In genomic region chr6:30672445-30673253, GRCh38 we compare ENCODE assay signal across 8 cellular contexts. TPM values are rescaled to one million over a fixed set of nuclear protein-coding genes. Genes with fewer than 3 reads are reported as not detected.
DNase-seq lines count a peak whose midpoint lies in the region; ATAC-seq and TF ChIP-seq lines count a peak whose summit lies in the region.

TSS of gene DHX16 (minus strand) at chr6:30673006. CDS start at chr6:30672841, 165 bp downstream.

- no peaks in the 10 kb centered on the region for H3K27me3 Mint-ChIP-seq in activated T-cell treated with anti-CD3 and anti-CD28 coated beads, Interleukin-2, amount 50 U/mL, for 4 hours (ENCODE audit: low read depth)

- H3K27ac ChIP-seq in Panc1 (ENCODE audit: low read length) (peak within 1 kb of the TSS; percentile 80), muscle layer of colon (ENCODE audit: low read depth, low read length) (peak within 1 kb of the TSS; percentile 94)

- H3K4me3 ChIP-seq in Panc1 (ENCODE audit: low read depth in 2 of 2, low read length in 2 of 2) (peak within 1 kb of the TSS; percentile 85 to 99), muscle layer of colon (ENCODE audit: low read depth in 1 of 2, low read length in 2 of 2) (peak within 1 kb of the TSS; percentile 88 to 99)

- H3K4me3 Mint-ChIP-seq in activated T-cell treated with anti-CD3 and anti-CD28 coated beads, Interleukin-2, amount 50 U/mL, for 4 hours, result peak within 1 kb of the TSS; percentile 91

- peak; percentile 94 for TF ChIP-seq CTCF in Panc1 (IDR thresholded peaks at IDR 0.05)

- ATAC-seq in GM21526 (IDR thresholded peaks at IDR 0.05; ENCODE audit: low FRiP score, unreplicated experiment) (peak; percentile 39), Panc1 (peak; percentile 91), esophagus mucosa (peak; percentile 88)
- peak; percentile 88 to 89 for ATAC-seq in activated T-cell treated with anti-CD3 and anti-CD28 coated beads, Interleukin-2, amount 50 U/mL, for 4 hours

- DNase-seq in DMS 273 (lab: John Stamatoyannopoulos, UW; ENCODE audit: unreplicated experiment) (peak; percentile 98), KBM-7 (peak; percentile 97), Panc1 (ENCODE audit: low read depth, low spot score) (peak; percentile 96)
- DNase-seq in activated T-cell treated with anti-CD3 and anti-CD28 coated beads, Interleukin-2, amount 50 U/mL, for 4 hours, result peak; percentile 88
- peak; percentile 77 for DNase-seq in stimulated activated CD8-positive, alpha-beta memory T cell treated with anti-CD3 and anti-CD28 coated beads, Interleukin-7, amount 100 ng/mL, for 24 hours (ENCODE audit: low read depth)

- H3K27me3 ChIP-seq in Panc1 (ENCODE audit: control insufficient read depth, insufficient read depth, low read length), result no peaks in the 10 kb centered on the region
- H3K27me3 ChIP-seq in muscle layer of colon (ENCODE audit: control insufficient read depth in 1 of 2, insufficient read depth in 2 of 2, low read length in 2 of 2), result no peaks in the 10 kb centered on the region

- POLR2A ChIA-PET in Panc1 (lab: Charles Lee), result interaction anchor here (0.6 to 1.0 kb wide), 3 partner anchors 19 to 57 kb away, joined by 3 to 4 read pairs (median 4); no protein-coding TSS in a partner anchor

- CTCF ChIA-PET in Panc1 (lab: Charles Lee), result interaction anchor here (0.6 to 1.5 kb wide), 3 partner anchors 53 to 160 kb away, joined by 3 to 4 read pairs (median 4); no protein-coding TSS in a partner anchor

- intact Hi-C loops in Panc1 (cut with micrococcal nuclease; ENCODE audit: unreplicated experiment), result no loop called here

- H3K36me3 ChIP-seq in Panc1 (ENCODE audit: control insufficient read depth, insufficient read depth, low read length), result peaks cover 5% of the 10 kb centered on the region; the same call in 1 of the 2 replicates
- peaks cover 36% of the 10 kb centered on the region for H3K36me3 ChIP-seq in muscle layer of colon (ENCODE audit: insufficient read depth, low read length)

- peaks cover 36% of the 10 kb centered on the region for H3K36me3 Mint-ChIP-seq in activated T-cell treated with anti-CD3 and anti-CD28 coated beads, Interleukin-2, amount 50 U/mL, for 4 hours (ENCODE audit: insufficient read depth)

- no peaks in the 10 kb centered on the region for H3K4me1 ChIP-seq in Panc1 (ENCODE audit: control insufficient read depth, insufficient read depth, low read length)
- H3K4me1 ChIP-seq in muscle layer of colon (ENCODE audit: insufficient read depth, low read length), result peaks cover 15% of the 10 kb centered on the region

- no peaks in the 10 kb centered on the region for H3K9me3 Mint-ChIP-seq in activated T-cell treated with anti-CD3 and anti-CD28 coated beads, Interleukin-2, amount 50 U/mL, for 4 hours

- peaks cover 31% of the 10 kb centered on the region for H3K4me1 Mint-ChIP-seq in activated T-cell treated with anti-CD3 and anti-CD28 coated beads, Interleukin-2, amount 50 U/mL, for 4 hours (ENCODE audit: low read depth)

- H3K9ac ChIP-seq in muscle layer of colon (ENCODE audit: low read length), result peak within 1 kb of the TSS; percentile 90

- in situ Hi-C loops in KBM-7 (cut with MboI; ENCODE audit: low pct_unique_long_range_greater_than_20kb, low sequenced_read_pairs) (loop anchor here (10.0 kb wide), 1 partner anchor 52 kb away; the partner anchor contains the start of gene TUBB), Panc1 (cut with HindIII; ENCODE audit: low pct_unique_long_range_greater_than_20kb, low sequenced_read_pairs) (no loop called here)

- H3K9me3 ChIP-seq in Panc1 (ENCODE audit: control insufficient read depth, insufficient read depth, low read depth, low read length) (no peaks in the 10 kb centered on the region), muscle layer of colon (ENCODE audit: low read length) (no peaks in the 10 kb centered on the region)

- BruUV-seq in Panc1 (replicated peaks; lab: Mats Ljungman, UMichigan), result no TSS peak

RNA-seq across cellular contexts. Expression of gene DHX16, which starts in this region (rescaled TPM):
- total RNA-seq in Panc1 (2021; ENCODE audit: unreplicated experiment) (44.5 TPM), esophagus mucosa (17.8 TPM)
- 56.6 TPM for polyA plus RNA-seq in Panc1 (2012; ENCODE audit: insufficient read length)
- total RNA-seq in activated T-cell treated with anti-CD3 and anti-CD28 coated beads, Interleukin-2, amount 50 U/mL, for 4 hours, result 10 to 100 TPM; 54.2 to 57.2 (median 54.8) TPM

Comparison
In these comparisons a context has a peak if more than half of its experiments do, and no peak if none do; other contexts are left out.
1. Peak in every context shown above with its lines: DNase-seq, ATAC-seq, H3K4me3 ChIP-seq and H3K27ac ChIP-seq.
2. ATAC-seq: peak in every context shown above with its lines; median percentile 91 in Panc1; 88 in activated T-cell treated with anti-CD3 and anti-CD28 coated beads, Interleukin-2, amount 50 U/mL, for 4 hours; 88 in esophagus mucosa; 39 in GM21526.